ENCODE assay signal across 1 cellular context in the genomic region with DNA sequence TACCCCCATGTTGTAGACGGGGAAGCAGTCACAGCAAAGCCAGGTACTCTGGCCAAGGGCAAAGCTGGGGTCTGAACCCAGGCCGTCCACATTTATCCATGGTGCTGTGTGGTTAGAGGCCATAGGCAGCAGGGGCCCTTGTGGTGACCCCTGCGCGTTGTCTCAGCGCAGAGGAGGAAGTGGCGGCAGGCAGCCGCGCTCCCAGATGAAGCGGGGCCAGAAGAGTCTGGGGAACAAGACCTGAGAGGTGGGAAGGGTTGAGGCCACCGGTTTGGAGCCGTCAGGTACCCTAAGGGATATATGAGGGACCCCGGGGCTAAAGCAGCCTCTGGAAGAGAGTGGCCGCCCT.
A peak's percentile ranks its signal among the peaks of the same experiment; 100 is the strongest.
TF ChIP-seq lines count a peak whose summit lies in the region.

No MANE protein-coding gene starts in this region.

TF ChIP-seq in K562, 482 proteins besides CTCF, POLR2A, EP300 and RAD21 (continues in another document):
- TF ChIP-seq ZNF12 (CRISPR knock-in tag; IDR thresholded peaks at IDR 0.05) (no peak), FOSL1 (tag; conservative IDR thresholded peaks at IDR 0.05) (no peak), ZNF57 (CRISPR knock-in tag; IDR thresholded peaks at IDR 0.05) (no peak), ZNF830 (CRISPR knock-in tag; IDR thresholded peaks at IDR 0.05) (no peak), EWSR1 (IDR thresholded peaks at IDR 0.05; ENCODE audit: borderline replicate concordance, low read depth, partially characterized antibody) (no peak), ELF1 (tag; IDR thresholded peaks at IDR 0.05) (peak; percentile 33; the same call in 1 of the 2 replicates), ZNF644 (tag; IDR thresholded peaks at IDR 0.05; ENCODE audit: low read depth) (0 out of 2 replicates have a peak, but pooled peaks have one; percentile 56), CREM (IDR thresholded peaks at IDR 0.05; ENCODE audit: low read depth) (0 out of 2 replicates have a peak, but pooled peaks have one; percentile 16), HCFC1 (IDR thresholded peaks at IDR 0.05; ENCODE audit: low read depth, low read length) (peak; percentile 36; the same call in 1 of the 2 replicates), HNRNPLL (IDR thresholded peaks at IDR 0.05; ENCODE audit: low read depth, low read length, poor library complexity, severe bottlenecking) (no peak), NR2C2 (CRISPR knock-in tag; IDR thresholded peaks at IDR 0.05) (peak; percentile 81), NR2C2 (tag; IDR thresholded peaks at IDR 0.05) (peak; percentile 87; the same call in 1 of the 2 replicates), NR2C1 (IDR thresholded peaks at IDR 0.05) (peak; percentile 87), NR2C1 (tag; IDR thresholded peaks at IDR 0.05) (peak; percentile 92), KDM2B (CRISPR knock-in tag; IDR thresholded peaks at IDR 0.05) (no peak), YY1 (IDR thresholded peaks at IDR 0.05; ENCODE audit: borderline replicate concordance in 1 of 3, control insufficient read depth in 1 of 3, extremely low read depth in 1 of 3, insufficient read depth in 3 of 3, insufficient read length in 1 of 3, insufficient replicate concordance in 2 of 3, low read depth in 1 of 3, low read length in 2 of 3) (no peak), ZNF75A (CRISPR knock-in tag; IDR thresholded peaks at IDR 0.05) (no peak), KAT8 (IDR thresholded peaks at IDR 0.05; ENCODE audit: low read depth) (no peak), ZNF239 (CRISPR knock-in tag; IDR thresholded peaks at IDR 0.05) (no peak), FOXA1 (IDR thresholded peaks at IDR 0.05; ENCODE audit: borderline replicate concordance) (no peak), ZNF445 (CRISPR knock-in tag; IDR thresholded peaks at IDR 0.05; ENCODE audit: low read depth) (no peak), GTF2A2 (tag; IDR thresholded peaks at IDR 0.05) (no peak), TFAM (CRISPR knock-in tag; conservative IDR thresholded peaks at IDR 0.05) (no peak), MCM5 (IDR thresholded peaks at IDR 0.05; ENCODE audit: low read depth) (no peak), LCOR (CRISPR knock-in tag; IDR thresholded peaks at IDR 0.05) (no peak), CBX8 (IDR thresholded peaks at IDR 0.05; ENCODE audit: borderline replicate concordance, extremely low read depth, low read depth, low read length, poor library complexity, severe bottlenecking) (no peak), RCOR1 (IDR thresholded peaks at IDR 0.05; ENCODE audit: borderline replicate concordance in 1 of 2, low read depth in 2 of 2, low read length in 2 of 2) (no peak), ZNF140 (CRISPR knock-in tag; IDR thresholded peaks at IDR 0.05) (no peak), ZFX (CRISPR knock-in tag; IDR thresholded peaks at IDR 0.05) (no peak; the same call in 1 of the 2 replicates), XRCC5 (IDR thresholded peaks at IDR 0.05; ENCODE audit: low read depth, low read length) (no peak), LARP7 (IDR thresholded peaks at IDR 0.05) (no peak), ILK (tag; IDR thresholded peaks at IDR 0.05; ENCODE audit: borderline replicate concordance, low read depth) (no peak), ZNF436 (CRISPR knock-in tag; IDR thresholded peaks at IDR 0.05) (no peak), HLTF (IDR thresholded peaks at IDR 0.05) (no peak), HIVEP1 (CRISPR knock-in tag; IDR thresholded peaks at IDR 0.05) (no peak), U2AF2 (optimal IDR thresholded peaks at IDR 0.05; ENCODE audit: low read depth, low read length) (no peak), KDM5B (IDR thresholded peaks at IDR 0.05; ENCODE audit: insufficient replicate concordance, low read depth, low read length) (peak; percentile 11), SMAD4 (CRISPR knock-in tag; conservative IDR thresholded peaks at IDR 0.05) (0 out of 2 replicates have a peak, but pooled peaks have one; percentile 36), TCF3 (CRISPR knock-in tag; IDR thresholded peaks at IDR 0.05) (no peak), ZNF174 (CRISPR knock-in tag; IDR thresholded peaks at IDR 0.05) (no peak), ESRRA (IDR thresholded peaks at IDR 0.05; ENCODE audit: borderline replicate concordance, low read depth) (peak; percentile 71; the same call in 1 of the 2 replicates), ZNF354B (CRISPR knock-in tag; IDR thresholded peaks at IDR 0.05) (no peak)
- TF ChIP-seq, protein P1, sequence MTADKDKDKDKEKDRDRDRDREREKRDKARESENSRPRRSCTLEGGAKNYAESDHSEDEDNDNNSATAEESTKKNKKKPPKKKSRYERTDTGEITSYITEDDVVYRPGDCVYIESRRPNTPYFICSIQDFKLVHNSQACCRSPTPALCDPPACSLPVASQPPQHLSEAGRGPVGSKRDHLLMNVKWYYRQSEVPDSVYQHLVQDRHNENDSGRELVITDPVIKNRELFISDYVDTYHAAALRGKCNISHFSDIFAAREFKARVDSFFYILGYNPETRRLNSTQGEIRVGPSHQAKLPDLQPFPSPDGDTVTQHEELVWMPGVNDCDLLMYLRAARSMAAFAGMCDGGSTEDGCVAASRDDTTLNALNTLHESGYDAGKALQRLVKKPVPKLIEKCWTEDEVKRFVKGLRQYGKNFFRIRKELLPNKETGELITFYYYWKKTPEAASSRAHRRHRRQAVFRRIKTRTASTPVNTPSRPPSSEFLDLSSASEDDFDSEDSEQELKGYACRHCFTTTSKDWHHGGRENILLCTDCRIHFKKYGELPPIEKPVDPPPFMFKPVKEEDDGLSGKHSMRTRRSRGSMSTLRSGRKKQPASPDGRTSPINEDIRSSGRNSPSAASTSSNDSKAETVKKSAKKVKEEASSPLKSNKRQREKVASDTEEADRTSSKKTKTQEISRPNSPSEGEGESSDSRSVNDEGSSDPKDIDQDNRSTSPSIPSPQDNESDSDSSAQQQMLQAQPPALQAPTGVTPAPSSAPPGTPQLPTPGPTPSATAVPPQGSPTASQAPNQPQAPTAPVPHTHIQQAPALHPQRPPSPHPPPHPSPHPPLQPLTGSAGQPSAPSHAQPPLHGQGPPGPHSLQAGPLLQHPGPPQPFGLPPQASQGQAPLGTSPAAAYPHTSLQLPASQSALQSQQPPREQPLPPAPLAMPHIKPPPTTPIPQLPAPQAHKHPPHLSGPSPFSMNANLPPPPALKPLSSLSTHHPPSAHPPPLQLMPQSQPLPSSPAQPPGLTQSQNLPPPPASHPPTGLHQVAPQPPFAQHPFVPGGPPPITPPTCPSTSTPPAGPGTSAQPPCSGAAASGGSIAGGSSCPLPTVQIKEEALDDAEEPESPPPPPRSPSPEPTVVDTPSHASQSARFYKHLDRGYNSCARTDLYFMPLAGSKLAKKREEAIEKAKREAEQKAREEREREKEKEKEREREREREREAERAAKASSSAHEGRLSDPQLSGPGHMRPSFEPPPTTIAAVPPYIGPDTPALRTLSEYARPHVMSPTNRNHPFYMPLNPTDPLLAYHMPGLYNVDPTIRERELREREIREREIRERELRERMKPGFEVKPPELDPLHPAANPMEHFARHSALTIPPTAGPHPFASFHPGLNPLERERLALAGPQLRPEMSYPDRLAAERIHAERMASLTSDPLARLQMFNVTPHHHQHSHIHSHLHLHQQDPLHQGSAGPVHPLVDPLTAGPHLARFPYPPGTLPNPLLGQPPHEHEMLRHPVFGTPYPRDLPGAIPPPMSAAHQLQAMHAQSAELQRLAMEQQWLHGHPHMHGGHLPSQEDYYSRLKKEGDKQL (CRISPR knock-in tag; IDR thresholded peaks at IDR 0.05; ENCODE audit: borderline replicate concordance) = no peak
- TF ChIP-seq, protein P2, sequence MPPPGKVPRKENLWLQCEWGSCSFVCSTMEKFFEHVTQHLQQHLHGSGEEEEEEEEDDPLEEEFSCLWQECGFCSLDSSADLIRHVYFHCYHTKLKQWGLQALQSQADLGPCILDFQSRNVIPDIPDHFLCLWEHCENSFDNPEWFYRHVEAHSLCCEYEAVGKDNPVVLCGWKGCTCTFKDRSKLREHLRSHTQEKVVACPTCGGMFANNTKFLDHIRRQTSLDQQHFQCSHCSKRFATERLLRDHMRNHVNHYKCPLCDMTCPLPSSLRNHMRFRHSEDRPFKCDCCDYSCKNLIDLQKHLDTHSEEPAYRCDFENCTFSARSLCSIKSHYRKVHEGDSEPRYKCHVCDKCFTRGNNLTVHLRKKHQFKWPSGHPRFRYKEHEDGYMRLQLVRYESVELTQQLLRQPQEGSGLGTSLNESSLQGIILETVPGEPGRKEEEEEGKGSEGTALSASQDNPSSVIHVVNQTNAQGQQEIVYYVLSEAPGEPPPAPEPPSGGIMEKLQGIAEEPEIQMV (tag; conservative IDR thresholded peaks at IDR 0.05; ENCODE audit: low read depth) = no peak
- TF ChIP-seq, protein P3, sequence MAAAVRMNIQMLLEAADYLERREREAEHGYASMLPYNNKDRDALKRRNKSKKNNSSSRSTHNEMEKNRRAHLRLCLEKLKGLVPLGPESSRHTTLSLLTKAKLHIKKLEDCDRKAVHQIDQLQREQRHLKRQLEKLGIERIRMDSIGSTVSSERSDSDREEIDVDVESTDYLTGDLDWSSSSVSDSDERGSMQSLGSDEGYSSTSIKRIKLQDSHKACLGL (CRISPR knock-in tag; IDR thresholded peaks at IDR 0.05; ENCODE audit: borderline replicate concordance, poor library complexity, severe bottlenecking) = no peak
- TF ChIP-seq, protein P4, sequence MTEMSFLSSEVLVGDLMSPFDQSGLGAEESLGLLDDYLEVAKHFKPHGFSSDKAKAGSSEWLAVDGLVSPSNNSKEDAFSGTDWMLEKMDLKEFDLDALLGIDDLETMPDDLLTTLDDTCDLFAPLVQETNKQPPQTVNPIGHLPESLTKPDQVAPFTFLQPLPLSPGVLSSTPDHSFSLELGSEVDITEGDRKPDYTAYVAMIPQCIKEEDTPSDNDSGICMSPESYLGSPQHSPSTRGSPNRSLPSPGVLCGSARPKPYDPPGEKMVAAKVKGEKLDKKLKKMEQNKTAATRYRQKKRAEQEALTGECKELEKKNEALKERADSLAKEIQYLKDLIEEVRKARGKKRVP (CRISPR knock-in tag; IDR thresholded peaks at IDR 0.05) = no peak
- TF ChIP-seq, protein P5, sequence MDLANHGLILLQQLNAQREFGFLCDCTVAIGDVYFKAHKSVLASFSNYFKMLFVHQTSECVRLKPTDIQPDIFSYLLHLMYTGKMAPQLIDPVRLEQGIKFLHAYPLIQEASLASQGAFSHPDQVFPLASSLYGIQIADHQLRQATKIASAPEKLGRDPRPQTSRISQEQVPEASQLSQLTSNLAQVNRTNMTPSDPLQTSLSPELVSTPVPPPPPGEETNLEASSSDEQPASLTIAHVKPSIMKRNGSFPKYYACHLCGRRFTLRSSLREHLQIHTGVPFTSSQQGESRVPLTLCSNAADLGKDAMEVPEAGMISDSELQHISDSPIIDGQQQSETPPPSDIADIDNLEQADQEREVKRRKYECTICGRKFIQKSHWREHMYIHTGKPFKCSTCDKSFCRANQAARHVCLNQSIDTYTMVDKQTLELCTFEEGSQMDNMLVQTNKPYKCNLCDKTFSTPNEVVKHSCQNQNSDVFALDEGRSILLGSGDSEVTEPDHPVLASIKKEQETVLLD (IDR thresholded peaks at IDR 0.05) = peak; percentile 51; the same call in 1 of the 2 replicates
- TF ChIP-seq, protein P6, sequence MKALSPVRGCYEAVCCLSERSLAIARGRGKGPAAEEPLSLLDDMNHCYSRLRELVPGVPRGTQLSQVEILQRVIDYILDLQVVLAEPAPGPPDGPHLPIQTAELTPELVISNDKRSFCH (CRISPR knock-in tag; IDR thresholded peaks at IDR 0.05) = no peak
- TF ChIP-seq, protein P6 (tag; IDR thresholded peaks at IDR 0.05) = no peak
- TF ChIP-seq, protein P7, sequence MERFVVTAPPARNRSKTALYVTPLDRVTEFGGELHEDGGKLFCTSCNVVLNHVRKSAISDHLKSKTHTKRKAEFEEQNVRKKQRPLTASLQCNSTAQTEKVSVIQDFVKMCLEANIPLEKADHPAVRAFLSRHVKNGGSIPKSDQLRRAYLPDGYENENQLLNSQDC (CRISPR knock-in tag; IDR thresholded peaks at IDR 0.05) = no peak
- TF ChIP-seq, protein P8, sequence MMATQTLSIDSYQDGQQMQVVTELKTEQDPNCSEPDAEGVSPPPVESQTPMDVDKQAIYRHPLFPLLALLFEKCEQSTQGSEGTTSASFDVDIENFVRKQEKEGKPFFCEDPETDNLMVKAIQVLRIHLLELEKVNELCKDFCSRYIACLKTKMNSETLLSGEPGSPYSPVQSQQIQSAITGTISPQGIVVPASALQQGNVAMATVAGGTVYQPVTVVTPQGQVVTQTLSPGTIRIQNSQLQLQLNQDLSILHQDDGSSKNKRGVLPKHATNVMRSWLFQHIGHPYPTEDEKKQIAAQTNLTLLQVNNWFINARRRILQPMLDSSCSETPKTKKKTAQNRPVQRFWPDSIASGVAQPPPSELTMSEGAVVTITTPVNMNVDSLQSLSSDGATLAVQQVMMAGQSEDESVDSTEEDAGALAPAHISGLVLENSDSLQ (IDR thresholded peaks at IDR 0.05) = no peak
- TF ChIP-seq, protein P9, sequence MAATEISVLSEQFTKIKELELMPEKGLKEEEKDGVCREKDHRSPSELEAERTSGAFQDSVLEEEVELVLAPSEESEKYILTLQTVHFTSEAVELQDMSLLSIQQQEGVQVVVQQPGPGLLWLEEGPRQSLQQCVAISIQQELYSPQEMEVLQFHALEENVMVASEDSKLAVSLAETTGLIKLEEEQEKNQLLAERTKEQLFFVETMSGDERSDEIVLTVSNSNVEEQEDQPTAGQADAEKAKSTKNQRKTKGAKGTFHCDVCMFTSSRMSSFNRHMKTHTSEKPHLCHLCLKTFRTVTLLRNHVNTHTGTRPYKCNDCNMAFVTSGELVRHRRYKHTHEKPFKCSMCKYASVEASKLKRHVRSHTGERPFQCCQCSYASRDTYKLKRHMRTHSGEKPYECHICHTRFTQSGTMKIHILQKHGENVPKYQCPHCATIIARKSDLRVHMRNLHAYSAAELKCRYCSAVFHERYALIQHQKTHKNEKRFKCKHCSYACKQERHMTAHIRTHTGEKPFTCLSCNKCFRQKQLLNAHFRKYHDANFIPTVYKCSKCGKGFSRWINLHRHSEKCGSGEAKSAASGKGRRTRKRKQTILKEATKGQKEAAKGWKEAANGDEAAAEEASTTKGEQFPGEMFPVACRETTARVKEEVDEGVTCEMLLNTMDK (IDR thresholded peaks at IDR 0.05; ENCODE audit: borderline replicate concordance, insufficient read depth, low read depth, low read length, poor library complexity, severe bottlenecking) = peak; percentile 58
- TF ChIP-seq, protein P10, sequence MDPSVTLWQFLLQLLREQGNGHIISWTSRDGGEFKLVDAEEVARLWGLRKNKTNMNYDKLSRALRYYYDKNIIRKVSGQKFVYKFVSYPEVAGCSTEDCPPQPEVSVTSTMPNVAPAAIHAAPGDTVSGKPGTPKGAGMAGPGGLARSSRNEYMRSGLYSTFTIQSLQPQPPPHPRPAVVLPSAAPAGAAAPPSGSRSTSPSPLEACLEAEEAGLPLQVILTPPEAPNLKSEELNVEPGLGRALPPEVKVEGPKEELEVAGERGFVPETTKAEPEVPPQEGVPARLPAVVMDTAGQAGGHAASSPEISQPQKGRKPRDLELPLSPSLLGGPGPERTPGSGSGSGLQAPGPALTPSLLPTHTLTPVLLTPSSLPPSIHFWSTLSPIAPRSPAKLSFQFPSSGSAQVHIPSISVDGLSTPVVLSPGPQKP (CRISPR knock-in tag; IDR thresholded peaks at IDR 0.05) = no peak
